ENCODE assay signal across 15 cellular contexts in genomic region chr3:123702720-123703119, GRCh38.
DNase-seq lines count a peak whose midpoint lies in the region; ATAC-seq and TF ChIP-seq lines count a peak whose summit lies in the region.
"Had no signal": no experiment of that assay in that cellular context is flagged by ENCODE, and none has a peak within 500 bp of the region (broad histone marks: within the 10 kb centered on the region; RNA-seq: fewer than 3 reads in every experiment).

No MANE protein-coding gene starts in this region.

- no peak overlapping the region for H3K4me3 Mint-ChIP-seq in HFFc6
- H3K4me3 Mint-ChIP-seq: IgD-negative memory B cell had no signal

- intact Hi-C loops in left colon (cut with DNase I, micrococcal nuclease), result loop anchor here in 1 of 2 donors (5.0 kb wide), 1 partner anchor 50 kb away; no protein-coding TSS in a partner anchor
- intact Hi-C loops in posterior vena cava (cut with DNase I), result loop anchor here in 1 of 2 donors (5.0 kb wide), 1 partner anchor 55 kb away; no protein-coding TSS in a partner anchor
- intact Hi-C loops in tibial artery (cut with DNase I; ENCODE audit: low total_unique reads), result loop anchor here (5.0 kb wide), 1 partner anchor 50 kb away; no protein-coding TSS in a partner anchor
- intact Hi-C loops in heart left ventricle (cut with DNase I), result loop anchor here in 6 of 10 donors (1.0 to 10.0 kb wide), 4 partner anchors 48 to 50 kb away; no protein-coding TSS in a partner anchor

- peaks cover 27% of the 10 kb centered on the region for H3K27me3 Mint-ChIP-seq in HFFc6 (ENCODE audit: insufficient read depth)

- H3K36me3 ChIP-seq in tibial artery (peaks cover 0 to 10% (median 0%) of the 10 kb centered on the region in 3 donors), heart left ventricle (no peaks in the 10 kb centered on the region)
- H3K36me3 ChIP-seq: Peyer's patch, SJSA1 had no signal

- TF ChIP-seq CTCF in HFFc6 (IDR thresholded peaks at IDR 0.05) (no peak), tibial artery (IDR thresholded peaks at IDR 0.05) (no peak), heart left ventricle (IDR thresholded peaks at IDR 0.05) (no peak)

- H3K27me3 ChIP-seq in tibial artery, result no peaks in the 10 kb centered on the region
- H3K27me3 ChIP-seq in heart left ventricle, result no peaks in the 10 kb centered on the region
- H3K27me3 ChIP-seq: BLaER1, Peyer's patch, SJSA1 had no signal

- WGBS in heart left ventricle, 4 donors, result 82 to 93% (median 87%) methylated on average over 2 of the region's 2 CpGs

- H3K4me3 ChIP-seq in tibial artery (no peak overlapping the region), heart left ventricle (no peak overlapping the region)
- H3K4me3 ChIP-seq: BLaER1, Peyer's patch, SJSA1 had no signal

- peak; percentile 20 for ATAC-seq in left colon
- ATAC-seq in heart left ventricle, result no peak
- ATAC-seq in stimulated activated naive CD8-positive, alpha-beta T cell treated with anti-CD3 and anti-CD28 coated beads, Interleukin-15, Interleukin-2, amounts not matched to agents 100 U/mL and 50 U/mL, for 24 hours, result no peak

- TF ChIP-seq POLR2A in heart left ventricle (IDR thresholded peaks at IDR 0.05), result no peak

- H3K27ac ChIP-seq in tibial artery (peak overlapping the region; percentile 82 to 88), heart left ventricle (peak overlapping the region in 1 of 12 donors; percentile 82)
- H3K27ac ChIP-seq: 22Rv1, BLaER1, SJSA1 had no signal

- H3K9me3 ChIP-seq in tibial artery (no peaks in the 10 kb centered on the region), heart left ventricle (no peaks in the 10 kb centered on the region)
- H3K9me3 ChIP-seq: BLaER1, Peyer's patch, SJSA1 had no signal

- 0 out of 2 replicates have a peak overlapping the region, but pooled peaks have one; percentile 20 for H3K27ac Mint-ChIP-seq in HFFc6
- H3K27ac Mint-ChIP-seq: IgD-negative memory B cell had no signal

- H3K36me3 Mint-ChIP-seq in HFFc6 (ENCODE audit: low read depth), result peaks cover 65% of the 10 kb centered on the region
- H3K36me3 Mint-ChIP-seq: IgD-negative memory B cell had no signal

- peaks cover 59% of the 10 kb centered on the region for H3K4me1 Mint-ChIP-seq in HFFc6 (ENCODE audit: low read depth)
- H3K4me1 Mint-ChIP-seq: IgD-negative memory B cell had no signal

- peaks cover 4% of the 10 kb centered on the region; the same call in 1 of the 2 replicates for H3K9me3 Mint-ChIP-seq in HFFc6
- H3K9me3 Mint-ChIP-seq: IgD-negative memory B cell had no signal

- no peak for DNase-seq in HFFc6
- no peak for DNase-seq in left colon
- peak; percentile 35 for DNase-seq in posterior vena cava (ENCODE audit: low spot score)
- DNase-seq in tibial artery, result no peak
- no peak for DNase-seq in NCI-H2196 (lab: John Stamatoyannopoulos, UW; ENCODE audit: unreplicated experiment)
- no peak for DNase-seq in heart left ventricle
- no peak for DNase-seq in stimulated activated naive CD8-positive, alpha-beta T cell treated with anti-CD3 and anti-CD28 coated beads, Interleukin-15, Interleukin-2, amounts not matched to agents 100 U/mL and 50 U/mL, for 24 hours
- no peak for DNase-seq in CD1c-positive myeloid dendritic cell (ENCODE audit: extremely low spot score)
- DNase-seq: GF-D8, NCI-H774 had no signal

- H3K4me1 ChIP-seq in tibial artery, result peaks cover 0 to 49% (median 21%) of the 10 kb centered on the region in 4 donors
- peaks cover 0 to 13% (median 0%) of the 10 kb centered on the region in 12 donors for H3K4me1 ChIP-seq in heart left ventricle
- H3K4me1 ChIP-seq: SJSA1 had no signal
